Comparison of ENCODE assay signal across 25 cellular contexts in the genomic region with DNA sequence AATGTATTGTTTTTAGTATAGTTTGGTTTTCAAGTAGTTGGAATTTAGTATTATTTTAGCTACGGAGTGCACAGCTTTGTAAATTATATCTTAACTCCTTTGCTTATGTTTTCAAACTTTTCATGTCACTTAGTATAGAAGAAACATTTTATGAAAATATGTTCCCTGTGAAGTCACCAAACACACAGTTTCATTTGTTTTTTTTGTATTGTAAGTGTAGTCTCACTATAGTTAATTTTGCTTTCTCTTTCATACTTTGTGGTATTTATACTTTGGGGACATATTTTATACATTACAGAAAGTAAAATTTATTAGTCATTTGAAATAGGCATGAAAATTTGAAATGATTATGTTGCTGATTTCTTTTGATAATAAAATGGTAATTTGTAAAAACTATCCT. TPM values are rescaled to one million over a fixed set of nuclear protein-coding genes. Genes with fewer than 3 reads are reported as not detected.
DNase-seq lines count a peak whose midpoint lies in the region; ATAC-seq, FAIRE-seq and TF ChIP-seq lines count a peak whose summit lies in the region.
"Had no signal": no experiment of that assay in that cellular context is flagged by ENCODE, and none has a peak within 500 bp of the region (broad histone marks: within the 10 kb centered on the region; RNA-seq: fewer than 3 reads in every experiment).

No MANE protein-coding gene starts in this region.

- H2BK120ac ChIP-seq in mesendoderm (ENCODE audit: low read depth, low read length), result no peak overlapping the region

- H3K79me2 ChIP-seq in MM.1S (ENCODE audit: low read length) (no peaks in the 10 kb centered on the region), mesendoderm (ENCODE audit: control insufficient read depth, insufficient read depth, low read length) (no peaks in the 10 kb centered on the region)

- no peak overlapping the region for H3K27ac Mint-ChIP-seq in chondrocyte (ENCODE audit: unreplicated experiment)
- H3K27ac Mint-ChIP-seq: activated CD8-positive, alpha-beta T cell treated with anti-CD3 and anti-CD28 coated beads for 36 hours had no signal

- H3K4me2 ChIP-seq in MM.1S (ENCODE audit: low read depth, low read length) (peak overlapping the region; percentile 13; the same call in 1 of the 2 replicates), mesendoderm (ENCODE audit: low read length) (no peak overlapping the region)

- H2AFZ ChIP-seq in MM.1S (ENCODE audit: low read length), result no peak overlapping the region

- H3K4me3 ChIP-seq in MM.1S (ENCODE audit: low read length), result no peak overlapping the region
- no peak overlapping the region for H3K4me3 ChIP-seq in mesendoderm (ENCODE audit: low read length)
- H3K4me3 ChIP-seq: heart left ventricle had no signal

- peaks cover 26% of the 10 kb centered on the region for H3K4me1 Mint-ChIP-seq in chondrocyte (ENCODE audit: low read depth)

- H3K4me3 Mint-ChIP-seq in chondrocyte (ENCODE audit: unreplicated experiment), result no peak overlapping the region
- H3K4me3 Mint-ChIP-seq: activated CD8-positive, alpha-beta T cell treated with anti-CD3 and anti-CD28 coated beads for 36 hours had no signal

- no peak overlapping the region for H3K23ac ChIP-seq in mesendoderm (ENCODE audit: low read length)

- H4K8ac ChIP-seq in mesendoderm (ENCODE audit: low read depth, low read length), result no peak overlapping the region

- H3K36me3 ChIP-seq in MM.1S (replicated peaks; ENCODE audit: insufficient read depth, low read length) (no peaks in the 10 kb centered on the region), mesendoderm (ENCODE audit: control insufficient read depth, insufficient read depth, low read length) (no peaks in the 10 kb centered on the region)
- H3K36me3 ChIP-seq: vagina had no signal

- no peak overlapping the region for H2BK5ac ChIP-seq in mesendoderm (ENCODE audit: low read length)

- no peaks in the 10 kb centered on the region for H4K20me1 ChIP-seq in MM.1S (ENCODE audit: insufficient read depth, low read length)

- TF ChIP-seq POLR2A in GM12892 (IDR thresholded peaks at IDR 0.05; ENCODE audit: low read depth, low read length), result no peak

- no peak for FAIRE-seq in GM12892 (lab: Jason Lieb, UNC)
- FAIRE-seq: TTC549 had no signal

- H3K9ac ChIP-seq in MM.1S (ENCODE audit: low read length) (no peak overlapping the region), mesendoderm (ENCODE audit: low read length) (no peak overlapping the region)

- 100% methylated on average over 1 of the region's 1 CpG for WGBS in mesendoderm (ENCODE audit: extremely low coverage, insufficient coverage, low lambda C conversion rate)

- DNase-seq in MM.1S (peak; percentile 47), mesendoderm (no peak), chondrocyte (ENCODE audit: low spot score) (no peak), GM12892 (ENCODE audit: insufficient read length) (no peak)
- DNase-seq: activated CD4-positive, CD25-positive, alpha-beta regulatory T cell treated with anti-CD3 and anti-CD28 coated beads, Interleukin-2, amount 50 U/mL, for 72 hours; activated CD8-positive, alpha-beta T cell treated with anti-CD3 and anti-CD28 coated beads for 36 hours; Calu3; cerebellar nuclear complex; HCEC 1CT; heart left ventricle; left colon; mesenchymal stem cell; NCI-H1092 treated with DMSO at 0.1 percent for 48 hours; NCI-H1930; NCI-H526 treated with DMSO at 0.1 percent for 48 hours; stimulated activated CD4-positive, alpha-beta T cell treated with anti-CD3 and anti-CD28 coated beads, Interleukin-4, amount 100 ng/mL, for 1 hour; stimulated activated naive CD4-positive, alpha-beta T cell had no signal

- no peak overlapping the region for H3K56ac ChIP-seq in mesendoderm (ENCODE audit: low read length)

- no peaks in the 10 kb centered on the region for H3K27me3 ChIP-seq in MM.1S (replicated peaks; ENCODE audit: insufficient read depth, low read length)
- H3K27me3 ChIP-seq in mesendoderm (ENCODE audit: insufficient read depth, low read length, poor library complexity), result peaks cover 2% of the 10 kb centered on the region
- H3K27me3 ChIP-seq: vagina had no signal

- ATAC-seq in GM19351 (IDR thresholded peaks at IDR 0.05; ENCODE audit: unreplicated experiment) (peak; percentile 41), HG03159 (IDR thresholded peaks at IDR 0.05; ENCODE audit: unreplicated experiment) (peak; percentile 61), HG02798 (IDR thresholded peaks at IDR 0.05; ENCODE audit: poor library complexity, unreplicated experiment) (no peak)
- ATAC-seq: activated CD8-positive, alpha-beta T cell treated with anti-CD3 and anti-CD28 coated beads for 36 hours; heart left ventricle; left colon had no signal

- H3K4me1 ChIP-seq in MM.1S (ENCODE audit: low read length), result no peaks in the 10 kb centered on the region
- no peaks in the 10 kb centered on the region for H3K4me1 ChIP-seq in mesendoderm (ENCODE audit: control insufficient read depth, low read depth, low read length)

- no peak overlapping the region for H3K27ac ChIP-seq in MM.1S (ENCODE audit: low read length)
- H3K27ac ChIP-seq in mesendoderm (ENCODE audit: low read depth, low read length), result no peak overlapping the region
- H3K27ac ChIP-seq: C4-2B, epithelial cell of prostate, heart left ventricle, vagina had no signal

- no peaks in the 10 kb centered on the region for H3K9me3 Mint-ChIP-seq in chondrocyte (ENCODE audit: low read depth)
- H3K9me3 Mint-ChIP-seq: activated CD8-positive, alpha-beta T cell treated with anti-CD3 and anti-CD28 coated beads for 36 hours had no signal

- H3K36me3 Mint-ChIP-seq in chondrocyte (ENCODE audit: low read depth), result peaks cover 7% of the 10 kb centered on the region

- no peaks in the 10 kb centered on the region for H3K27me3 Mint-ChIP-seq in chondrocyte (ENCODE audit: low read depth)

- no peaks in the 10 kb centered on the region for H3K9me3 ChIP-seq in MM.1S (replicated peaks; ENCODE audit: insufficient read depth, low read length)
- H3K9me3 ChIP-seq: heart left ventricle, vagina had no signal

- H3K18ac ChIP-seq in mesendoderm (ENCODE audit: low read length), result no peak overlapping the region

- H2AK5ac ChIP-seq in mesendoderm (ENCODE audit: low read length), result no peak overlapping the region

- H3K4ac ChIP-seq in mesendoderm (ENCODE audit: low read depth, low read length), result no peak overlapping the region

- TF ChIP-seq CTCF in MM.1S (IDR thresholded peaks at IDR 0.05; ENCODE audit: low read length) (no peak), chondrocyte (IDR thresholded peaks at IDR 0.05) (no peak)

- no peak overlapping the region for H2BK15ac ChIP-seq in mesendoderm (replicated peaks; ENCODE audit: low read depth)

- H3K79me1 ChIP-seq in mesendoderm (ENCODE audit: low read length), result no peaks in the 10 kb centered on the region

- H3K9me2 ChIP-seq in MM.1S (replicated peaks; ENCODE audit: insufficient read depth, low read length), result no peaks in the 10 kb centered on the region

- no peaks in the 10 kb centered on the region for H3F3A ChIP-seq in MM.1S (ENCODE audit: insufficient read depth, low read length)

- H4K5ac ChIP-seq in mesendoderm (ENCODE audit: low read length), result no peak overlapping the region

RNA-seq across cellular contexts. Expression of gene CHSY3, which starts 5.0 kb away (rescaled TPM):
- polyA plus RNA-seq in mesendoderm (2013, experiment 1 of 2), result 1.2 TPM
- 1.2 TPM for polyA plus RNA-seq in mesendoderm (2013, experiment 2 of 2)
- total RNA-seq in chondrocyte, result 18.1 to 44.6 TPM (median 19.7 TPM) in 3 replicates
- polyA plus RNA-seq in GM12892 (2012; ENCODE audit: missing spikeins), result not detected
- total RNA-seq: activated CD8-positive, alpha-beta T cell treated with anti-CD3 and anti-CD28 coated beads for 36 hours; T-helper 1 cell treated with Interleukin-12 subunit alpha and Interleukin-12 subunit beta and Interleukin-4 antibody, amounts not matched to agents 30 ng/mL and 1 ng/mL, for 36 hours had no signal
